Comparison of ENCODE assay signal across 12 cellular contexts in genomic region chr5:95836544-95836943, GRCh38. TPM values are rescaled to one million over a fixed set of nuclear protein-coding genes. Genes with fewer than 3 reads are reported as not detected.
DNase-seq lines count a peak whose midpoint lies in the region; ATAC-seq and TF ChIP-seq lines count a peak whose summit lies in the region.
"Had no signal": no experiment of that assay in that cellular context is flagged by ENCODE, and none has a peak within 500 bp of the region (broad histone marks: within the 10 kb centered on the region; RNA-seq: fewer than 3 reads in every experiment).

No MANE protein-coding gene starts in this region.

- no peaks in the 10 kb centered on the region for H3K27me3 Mint-ChIP-seq in activated T-cell treated with anti-CD3 and anti-CD28 coated beads, Interleukin-2, amount 50 U/mL, for 4 hours (ENCODE audit: low read depth)

- H3K4me3 ChIP-seq in HL-60 (replicated peaks; ENCODE audit: insufficient read depth, low read length): no peak overlapping the region

- H3K27ac ChIP-seq in HL-60 (replicated peaks) (peak overlapping the region; percentile 92), epithelial cell of prostate (peak overlapping the region; percentile 68)

- DNase-seq in activated T-cell treated with anti-CD3 and anti-CD28 coated beads, Interleukin-2, amount 50 U/mL, for 4 hours: no peak
- DNase-seq in activated T-cell treated with anti-CD3 and anti-CD28 coated beads, Interleukin-2, amount 50 U/mL, for 1 hour: no peak
- no peak for DNase-seq in HL-60 (ENCODE audit: low read depth in 1 of 2, low spot score in 1 of 2)
- DNase-seq in epithelial cell of prostate (ENCODE audit: low read depth, low spot score): no peak
- peak; percentile 58 for DNase-seq in superior temporal gyrus (ENCODE audit: extremely low spot score)
- DNase-seq in NCI-H345 treated with DMSO at 0.1 percent for 48 hours (lab: John Stamatoyannopoulos, UW; ENCODE audit: unreplicated experiment): no peak
- DNase-seq: caudate nucleus, hippocampal formation, NCI-H774 had no signal

- H3K27me3 ChIP-seq in HL-60 (ENCODE audit: insufficient read depth, poor library complexity, severe bottlenecking): no peaks in the 10 kb centered on the region
- H3K27me3 ChIP-seq: pancreas had no signal

- TF ChIP-seq CTCF in HL-60 (IDR thresholded peaks at IDR 0.05; ENCODE audit: insufficient read depth, low read length): no peak

- H3K4me1 Mint-ChIP-seq in activated T-cell treated with anti-CD3 and anti-CD28 coated beads, Interleukin-2, amount 50 U/mL, for 4 hours (ENCODE audit: low read depth): peaks cover 53% of the 10 kb centered on the region

- H3K36me3 Mint-ChIP-seq in activated T-cell treated with anti-CD3 and anti-CD28 coated beads, Interleukin-2, amount 50 U/mL, for 4 hours (ENCODE audit: insufficient read depth): no peaks in the 10 kb centered on the region

- H3K4me3 Mint-ChIP-seq in activated T-cell treated with anti-CD3 and anti-CD28 coated beads, Interleukin-2, amount 50 U/mL, for 4 hours: peak overlapping the region; percentile 87

- ATAC-seq in activated T-cell treated with anti-CD3 and anti-CD28 coated beads, Interleukin-2, amount 50 U/mL, for 4 hours: no peak
- ATAC-seq in GM19455 (IDR thresholded peaks at IDR 0.05; ENCODE audit: unreplicated experiment): no peak
- ATAC-seq in GM18868 (IDR thresholded peaks at IDR 0.05; ENCODE audit: unreplicated experiment): no peak

- no peaks in the 10 kb centered on the region for H3K9me3 Mint-ChIP-seq in activated T-cell treated with anti-CD3 and anti-CD28 coated beads, Interleukin-2, amount 50 U/mL, for 4 hours

RNA-seq across cellular contexts. Expression of gene GLRX, which starts 14.0 kb away (rescaled TPM):
- 10 to 100 TPM; 10.1 to 16.3 (median 12.8) TPM for total RNA-seq in activated T-cell treated with anti-CD3 and anti-CD28 coated beads, Interleukin-2, amount 50 U/mL, for 4 hours
